Comparison of ENCODE assay signal across 8 cellular contexts in the genomic region with DNA sequence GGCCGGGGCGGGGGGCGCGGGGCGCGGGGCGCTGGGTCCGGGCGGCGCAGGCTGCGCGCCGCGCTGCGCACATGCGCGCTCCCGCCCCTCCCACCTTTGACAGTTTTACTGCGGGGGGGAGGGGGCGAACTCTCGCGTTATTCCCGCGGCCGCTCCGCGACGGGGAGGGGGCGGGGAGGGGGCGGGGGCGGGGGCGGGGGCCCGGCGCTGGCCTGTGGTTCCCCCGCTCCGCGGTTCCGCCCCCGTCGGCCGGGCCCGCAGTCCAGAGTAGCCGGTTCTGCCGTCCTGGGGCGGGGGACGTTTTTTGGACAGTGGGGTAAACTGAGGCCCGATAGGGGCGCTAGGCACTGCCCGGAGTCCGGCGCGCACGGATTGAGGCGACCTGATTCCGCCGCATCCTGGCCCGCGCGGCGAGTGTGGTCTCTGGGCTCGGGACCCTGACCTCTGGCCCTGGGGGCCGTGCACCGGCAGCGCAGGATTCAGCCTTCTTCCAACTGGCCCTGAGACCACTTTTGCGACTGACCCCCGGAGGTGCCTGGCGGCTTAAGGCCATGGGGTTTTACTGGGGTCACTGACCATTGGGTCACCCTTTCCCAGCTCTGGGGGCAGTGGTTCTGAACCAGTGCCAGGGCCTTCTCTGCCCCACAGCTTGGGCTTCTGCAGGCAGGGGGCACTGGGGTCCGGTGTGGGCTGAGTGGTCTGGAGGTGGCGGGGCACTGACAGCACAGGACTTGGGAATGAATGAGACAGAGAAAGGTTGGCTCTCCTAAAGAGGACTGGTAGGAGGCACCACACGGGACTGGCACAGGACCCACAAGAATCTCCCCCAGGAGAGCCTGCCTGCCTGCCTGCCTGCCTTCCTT. TPM values are rescaled to one million over a fixed set of nuclear protein-coding genes. Genes with fewer than 3 reads are reported as not detected.
DNase-seq lines count a peak whose midpoint lies in the region; ATAC-seq and TF ChIP-seq lines count a peak whose summit lies in the region.

A gene with protein sequence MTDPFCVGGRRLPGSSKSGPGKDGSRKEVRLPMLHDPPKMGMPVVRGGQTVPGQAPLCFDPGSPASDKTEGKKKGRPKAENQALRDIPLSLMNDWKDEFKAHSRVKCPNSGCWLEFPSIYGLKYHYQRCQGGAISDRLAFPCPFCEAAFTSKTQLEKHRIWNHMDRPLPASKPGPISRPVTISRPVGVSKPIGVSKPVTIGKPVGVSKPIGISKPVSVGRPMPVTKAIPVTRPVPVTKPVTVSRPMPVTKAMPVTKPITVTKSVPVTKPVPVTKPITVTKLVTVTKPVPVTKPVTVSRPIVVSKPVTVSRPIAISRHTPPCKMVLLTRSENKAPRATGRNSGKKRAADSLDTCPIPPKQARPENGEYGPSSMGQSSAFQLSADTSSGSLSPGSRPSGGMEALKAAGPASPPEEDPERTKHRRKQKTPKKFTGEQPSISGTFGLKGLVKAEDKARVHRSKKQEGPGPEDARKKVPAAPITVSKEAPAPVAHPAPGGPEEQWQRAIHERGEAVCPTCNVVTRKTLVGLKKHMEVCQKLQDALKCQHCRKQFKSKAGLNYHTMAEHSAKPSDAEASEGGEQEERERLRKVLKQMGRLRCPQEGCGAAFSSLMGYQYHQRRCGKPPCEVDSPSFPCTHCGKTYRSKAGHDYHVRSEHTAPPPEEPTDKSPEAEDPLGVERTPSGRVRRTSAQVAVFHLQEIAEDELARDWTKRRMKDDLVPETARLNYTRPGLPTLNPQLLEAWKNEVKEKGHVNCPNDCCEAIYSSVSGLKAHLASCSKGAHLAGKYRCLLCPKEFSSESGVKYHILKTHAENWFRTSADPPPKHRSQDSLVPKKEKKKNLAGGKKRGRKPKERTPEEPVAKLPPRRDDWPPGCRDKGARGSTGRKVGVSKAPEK (minus strand): TSS at position 80 of the 863 bp plus-strand sequence. CDS start 1,980 bp downstream, outside the sequence.

- H3K18ac ChIP-seq in IMR-90 (ENCODE audit: low read depth, low read length), result peak within 1 kb of the TSS; percentile 86; the same call in 1 of the 2 replicates

- POLR2A ChIA-PET in IMR-90 (lab: Charles Lee; ENCODE audit: unreplicated experiment), result no interaction called here

- no TSS peak for BruUV-seq in IMR-90 (replicated peaks; lab: Mats Ljungman, UMichigan)
- BruUV-seq in mammary epithelial cell (replicated peaks; lab: Mats Ljungman, UMichigan), result no TSS peak

- H2AK9ac ChIP-seq in IMR-90 (replicated peaks; ENCODE audit: low read depth, low read length, poor library complexity), result peak within 1 kb of the TSS; percentile 99

- H3K9me1 ChIP-seq in IMR-90 (ENCODE audit: insufficient read depth, low read length), result peaks cover 7% of the 10 kb centered on the region; the same call in 1 of the 2 replicates

- H2BK120ac ChIP-seq in IMR-90 (ENCODE audit: low read depth, low read length), result 0 out of 2 replicates have a peak within 1 kb of the TSS, but pooled peaks have one; percentile 8

- H3K27me3 ChIP-seq in IMR-90 (ENCODE audit: control insufficient read depth, insufficient read depth, low read length) (no peaks in the 10 kb centered on the region), mammary epithelial cell (ENCODE audit: insufficient read depth, low read length) (no peaks in the 10 kb centered on the region), skeletal muscle satellite cell (ENCODE audit: control insufficient read depth, insufficient read depth, low read length) (no peaks in the 10 kb centered on the region)

- DNase-seq in DMS53 treated with DMSO at 0.1 percent for 48 hours (lab: John Stamatoyannopoulos, UW; ENCODE audit: unreplicated experiment), result peak; percentile 26
- DNase-seq in IMR-90, result peak; percentile 50
- no peak for DNase-seq in mammary epithelial cell
- DNase-seq in iPS-NIHi11 (ENCODE audit: low spot score), result peak; percentile 90
- DNase-seq in HuH-7 (ENCODE audit: low spot score), result no peak

- peak within 1 kb of the TSS; percentile 82 for H2AK5ac ChIP-seq in IMR-90 (ENCODE audit: low read depth, low read length)

- peak within 1 kb of the TSS; percentile 34 for H3K27ac ChIP-seq in IMR-90 (ENCODE audit: insufficient read depth, low read length)
- no peak within 1 kb of the TSS for H3K27ac ChIP-seq in mammary epithelial cell (ENCODE audit: insufficient read depth, low read depth, low read length)

- ATAC-seq in IMR-90 (ENCODE audit: low read depth) (peak; percentile 71), HG02970 (IDR thresholded peaks at IDR 0.05; ENCODE audit: low FRiP score, unreplicated experiment) (no peak)

- peak within 1 kb of the TSS; percentile 81 for H3K4ac ChIP-seq in IMR-90 (ENCODE audit: low read depth, low read length)

- H4K20me1 ChIP-seq in IMR-90 (ENCODE audit: insufficient read depth, low read length) (no peaks in the 10 kb centered on the region), mammary epithelial cell (ENCODE audit: insufficient read depth, low read length) (no peaks in the 10 kb centered on the region)

- H4K91ac ChIP-seq in IMR-90 (ENCODE audit: insufficient read depth, low read depth, low read length), result peak within 1 kb of the TSS; percentile 37

- peaks cover 18% of the 10 kb centered on the region for H3K36me3 ChIP-seq in IMR-90 (ENCODE audit: control insufficient read depth, insufficient read depth, low read length)
- no peaks in the 10 kb centered on the region for H3K36me3 ChIP-seq in mammary epithelial cell (ENCODE audit: insufficient read depth, low read length)
- peaks cover 17% of the 10 kb centered on the region for H3K36me3 ChIP-seq in skeletal muscle satellite cell (ENCODE audit: insufficient read depth, low read length)

- dilution Hi-C loops in IMR-90 (cut with HindIII; ENCODE audit: low sequenced_read_pairs, unreplicated experiment), result no loop called here
- dilution Hi-C loops in mammary epithelial cell (cut with HindIII; ENCODE audit: low sequenced_read_pairs), result loop anchor here (5.0 kb wide), 1 partner anchor 82 kb away; no protein-coding TSS in a partner anchor

- H3K79me2 ChIP-seq in mammary epithelial cell (ENCODE audit: insufficient read depth, low read length), result peaks cover 12% of the 10 kb centered on the region

- peak within 1 kb of the TSS; percentile 86 for H3K4me2 ChIP-seq in IMR-90 (ENCODE audit: low read depth, low read length)
- peak within 1 kb of the TSS; percentile 99 for H3K4me2 ChIP-seq in mammary epithelial cell (ENCODE audit: insufficient read depth, low read depth, low read length)
- H3K4me2 ChIP-seq in skeletal muscle satellite cell (ENCODE audit: low read length), result peak within 1 kb of the TSS; percentile 95

- H3K56ac ChIP-seq in IMR-90 (ENCODE audit: extremely low read depth, insufficient read depth, low read length), result peak within 1 kb of the TSS; percentile 72

- TF ChIP-seq POLR2A in IMR-90 (IDR thresholded peaks at IDR 0.05; ENCODE audit: low read depth, low read length), result no peak

- H3K4me3 ChIP-seq in IMR-90 (ENCODE audit: insufficient read depth, low read depth, low read length) (peak within 1 kb of the TSS; percentile 92), mammary epithelial cell (replicated peaks in 1 of 3; ENCODE audit: insufficient read depth in 1 of 3, low read depth in 2 of 3, low read length in 3 of 3) (peak within 1 kb of the TSS; percentile 46 to 64 (median 64)), skeletal muscle satellite cell (ENCODE audit: low read length) (peak within 1 kb of the TSS; percentile 88)

- no peak within 1 kb of the TSS for H2BK20ac ChIP-seq in IMR-90 (ENCODE audit: low read depth, low read length)

- peak within 1 kb of the TSS; percentile 85 for H3K14ac ChIP-seq in IMR-90 (replicated peaks; ENCODE audit: low read depth, low read length)

- H2AFZ ChIP-seq in IMR-90 (replicated peaks; ENCODE audit: low read length, poor library complexity), result peak within 1 kb of the TSS; percentile 97
- H2AFZ ChIP-seq in mammary epithelial cell (ENCODE audit: low read depth, low read length), result peak within 1 kb of the TSS; percentile 80

- H3K9ac ChIP-seq in IMR-90 (ENCODE audit: low read depth, low read length), result peak within 1 kb of the TSS; percentile 89
- H3K9ac ChIP-seq in mammary epithelial cell (ENCODE audit: insufficient read depth, low read length), result peak within 1 kb of the TSS; percentile 31
- H3K9ac ChIP-seq in skeletal muscle satellite cell (ENCODE audit: low read depth, low read length), result peak within 1 kb of the TSS; percentile 92

- H3K79me1 ChIP-seq in IMR-90 (ENCODE audit: low read depth in 1 of 2, low read length in 2 of 2), result peaks cover 12 to 25% of the 10 kb centered on the region in 2 experiments; a peak in 3 of 4 replicates

- CTCF ChIA-PET in IMR-90 (lab: Yijun Ruan, JAX) (no interaction called here), mammary epithelial cell (lab: Charles Lee; ENCODE audit: low non-redundant PET) (no interaction called here)

- H4K5ac ChIP-seq in IMR-90 (ENCODE audit: low read depth, low read length), result peak within 1 kb of the TSS; percentile 60

- WGBS in IMR-90 (ENCODE audit: extremely low coverage in 2 of 2, insufficient read length in 1 of 2), 2 experiments, result 2% methylated on average over 12 of the region's 70 CpGs; no CpG with 5 or more reads in 1 of the 2 experiments
- WGBS in mammary epithelial cell (ENCODE audit: low coverage, missing lambda C conversion rate), result 21% methylated on average over 8 of the region's 70 CpGs

- TF ChIP-seq CTCF in IMR-90 (conservative IDR thresholded peaks at IDR 0.05; ENCODE audit: low read depth, low read length) (no peak), mammary epithelial cell (conservative IDR thresholded peaks at IDR 0.05 in 1 of 2, IDR thresholded peaks at IDR 0.05 in 1 of 2; ENCODE audit: extremely low read depth in 1 of 2, insufficient read depth in 1 of 2, low read depth in 1 of 2, low read length in 2 of 2) (no peak)

- H2BK15ac ChIP-seq in IMR-90 (ENCODE audit: low read depth, low read length), result peak within 1 kb of the TSS; percentile 68; the same call in 1 of the 3 replicates

- TF ChIP-seq RAD21 in IMR-90 (IDR thresholded peaks at IDR 0.05; ENCODE audit: low read length), result no peak

- peak within 1 kb of the TSS; percentile 80; the same call in 1 of the 2 replicates for H3K23ac ChIP-seq in IMR-90 (ENCODE audit: low read depth, low read length)

- in situ Hi-C loops in IMR-90 (cut with MboI; ENCODE audit: low sequenced_read_pairs), result loop anchor here (10.0 kb wide), 1 partner anchor 435 kb away; a partner anchor contains a TSS
- in situ Hi-C loops in mammary epithelial cell (cut with MboI; ENCODE audit: low sequenced_read_pairs in 2 of 2), result loop anchor here in 1 of 2 donors (10.0 kb wide), 1 partner anchor 435 kb away; a partner anchor contains a TSS

- H3K4me1 ChIP-seq in IMR-90 (ENCODE audit: control insufficient read depth, insufficient read depth, low read length) (peaks cover 17% of the 10 kb centered on the region), mammary epithelial cell (ENCODE audit: insufficient read depth, low read length) (peaks cover 16% of the 10 kb centered on the region), skeletal muscle satellite cell (ENCODE audit: control insufficient read depth, insufficient read depth, low read length) (peaks cover 14% of the 10 kb centered on the region)

- intact Hi-C loops in IMR-90 (cut with micrococcal nuclease), result loop anchor here (5.0 kb wide), 1 partner anchor 193 kb away; no protein-coding TSS in a partner anchor
- intact Hi-C loops in T-helper 2 cell treated with Interferon-gamma antibody and Interleukin-4, amounts not matched to agents 100 ng/mL and 5 ng/mL, for 36 hours (cut with micrococcal nuclease), result loop anchor here (5.0 to 10.0 kb wide), 3 partner anchors 315 to 535 kb away; a partner anchor contains a TSS
- intact Hi-C loops in mammary epithelial cell (cut with micrococcal nuclease), result loop anchor here (1.0 to 5.0 kb wide), 2 partner anchors 183 to 432 kb away; no protein-coding TSS in a partner anchor

- H3K9me3 ChIP-seq in IMR-90 (ENCODE audit: control insufficient read depth, insufficient read depth, low read length), result no peaks in the 10 kb centered on the region
- H3K9me3 ChIP-seq in mammary epithelial cell (replicated peaks; ENCODE audit: insufficient read depth, low read length), result no peaks in the 10 kb centered on the region
- no peaks in the 10 kb centered on the region for H3K9me3 ChIP-seq in skeletal muscle satellite cell (replicated peaks; ENCODE audit: low read length)

- peak within 1 kb of the TSS; percentile 77 to 93 for H4K8ac ChIP-seq in IMR-90 (ENCODE audit: low read depth in 2 of 2, low read length in 2 of 2)

- H2BK5ac ChIP-seq in IMR-90 (ENCODE audit: low read depth, low read length, poor library complexity, severe bottlenecking), result no peak within 1 kb of the TSS

RNA-seq across cellular contexts. Expression of the gene that starts here (rescaled TPM):
- total RNA-seq in IMR-90 (2012; rRNA removed), result 6.4 and 6.5 TPM in 2 replicates
- polyA plus RNA-seq in IMR-90 (2012; rRNA removed), result 15.6 and 15.9 TPM in 2 replicates
- 7.2 and 13.4 TPM in 2 replicates for polyA plus RNA-seq in IMR-90 (2012; cell fraction: cytosol; rRNA removed)
- 50.2 and 83.0 TPM in 2 replicates for polyA plus RNA-seq in IMR-90 (2012; cell fraction: nucleus; rRNA removed; ENCODE audit: low replicate concordance)
- total RNA-seq in T-helper 2 cell treated with Interferon-gamma antibody and Interleukin-4, amounts not matched to agents 100 ng/mL and 5 ng/mL, for 36 hours, result 25.8 and 26.9 TPM in 2 replicates
- 10 to 100 TPM in 1 of 2 donors, 1 to 10 TPM in 1; 9.2 to 17.2 TPM for total RNA-seq in mammary epithelial cell
- polyA plus RNA-seq in mammary epithelial cell, result 3.2 TPM
- polyA minus RNA-seq in mammary epithelial cell, result 3.9 TPM
- total RNA-seq in skeletal muscle satellite cell (2012; rRNA removed), result 7.1 and 9.6 TPM in 2 replicates

Comparison
In these comparisons a context has a peak if more than half of its experiments do, and no peak if none do; other contexts are left out.
1. DNase-seq: peak in DMS53 treated with DMSO at 0.1 percent for 48 hours (single experiment), IMR-90 (single experiment) and iPS-NIHi11 (single experiment); none in mammary epithelial cell (single experiment) and HuH-7 (single experiment).
2. H3K9ac ChIP-seq: peak in every context shown above with its lines; median percentile 92 in skeletal muscle satellite cell; 89 in IMR-90; 31 in mammary epithelial cell.
3. Peak in every context shown above with its lines, with median percentiles within 50 percentile points of each other: H3K4me2 ChIP-seq and H3K4me3 ChIP-seq.